In genomic region chr6:144644776-144645175, GRCh38 we compare ENCODE assay signal across 1 cellular context.
A peak's percentile ranks its signal among the peaks of the same experiment; 100 is the strongest.
TF ChIP-seq lines count a peak whose summit lies in the region.

No MANE protein-coding gene starts in this region.

TF ChIP-seq in HepG2, 621 proteins besides CTCF, POLR2A, EP300 and RAD21 (continues in another document):
- TF ChIP-seq PRDM15 (CRISPR knock-in tag; IDR thresholded peaks at IDR 0.05): no peak
- TF ChIP-seq ZNF572 (CRISPR knock-in tag; IDR thresholded peaks at IDR 0.05): no peak
- no peak for TF ChIP-seq NONO (IDR thresholded peaks at IDR 0.05)
- TF ChIP-seq NONO (CRISPR knock-in tag; conservative IDR thresholded peaks at IDR 0.05): no peak
- TF ChIP-seq ZNF232 (CRISPR knock-in tag; IDR thresholded peaks at IDR 0.05; ENCODE audit: borderline replicate concordance): no peak
- no peak for TF ChIP-seq EZH2 (conservative IDR thresholded peaks at IDR 0.05; ENCODE audit: low read depth, low read length)
- TF ChIP-seq ZMAT3 (CRISPR knock-in tag; conservative IDR thresholded peaks at IDR 0.05): no peak
- no peak for TF ChIP-seq GATA4 (IDR thresholded peaks at IDR 0.05; ENCODE audit: borderline replicate concordance, low read depth)
- TF ChIP-seq HMG20A (CRISPR knock-in tag; IDR thresholded peaks at IDR 0.05; ENCODE audit: borderline replicate concordance): peak; percentile 26; the same call in 1 of the 2 replicates
- TF ChIP-seq DNMT1 (CRISPR knock-in tag; IDR thresholded peaks at IDR 0.05): no peak
- no peak for TF ChIP-seq KLF12 (CRISPR knock-in tag; IDR thresholded peaks at IDR 0.05; ENCODE audit: borderline replicate concordance)
- TF ChIP-seq ZKSCAN1 (IDR thresholded peaks at IDR 0.05; ENCODE audit: low read length): no peak
- TF ChIP-seq ZNF501 (CRISPR knock-in tag; IDR thresholded peaks at IDR 0.05): no peak
- no peak for TF ChIP-seq ZFAT (CRISPR knock-in tag; conservative IDR thresholded peaks at IDR 0.05)
- TF ChIP-seq ZC3H13 (CRISPR knock-in tag; IDR thresholded peaks at IDR 0.05): no peak
- no peak for TF ChIP-seq HMGA1 (CRISPR knock-in tag; conservative IDR thresholded peaks at IDR 0.05)
- no peak for TF ChIP-seq ZNF691 (CRISPR knock-in tag; IDR thresholded peaks at IDR 0.05; ENCODE audit: borderline replicate concordance, low read depth)
- no peak for TF ChIP-seq CCDC6 (CRISPR knock-in tag; IDR thresholded peaks at IDR 0.05)
- TF ChIP-seq POGZ (CRISPR knock-in tag; IDR thresholded peaks at IDR 0.05): peak; percentile 38; the same call in 1 of the 2 replicates
- TF ChIP-seq ZNF20 (CRISPR knock-in tag; IDR thresholded peaks at IDR 0.05): no peak
- TF ChIP-seq WIZ (CRISPR knock-in tag; IDR thresholded peaks at IDR 0.05): no peak
- TF ChIP-seq REPIN1 (CRISPR knock-in tag; IDR thresholded peaks at IDR 0.05; ENCODE audit: borderline replicate concordance, low read depth): 0 out of 2 replicates have a peak, but pooled peaks have one; percentile 16
- no peak for TF ChIP-seq PATZ1 (CRISPR knock-in tag; IDR thresholded peaks at IDR 0.05)
- TF ChIP-seq ZNF337 (CRISPR knock-in tag; IDR thresholded peaks at IDR 0.05; ENCODE audit: borderline replicate concordance, low read depth): no peak
- no peak for TF ChIP-seq HBP1 (CRISPR knock-in tag; IDR thresholded peaks at IDR 0.05; ENCODE audit: low read depth)
- no peak for TF ChIP-seq MTF2 (CRISPR knock-in tag; IDR thresholded peaks at IDR 0.05; ENCODE audit: borderline replicate concordance)
- no peak for TF ChIP-seq BORCS8-MEF2B (CRISPR knock-in tag; IDR thresholded peaks at IDR 0.05)
- TF ChIP-seq JUN (CRISPR knock-in tag; IDR thresholded peaks at IDR 0.05): no peak
- no peak for TF ChIP-seq ZNF333 (CRISPR knock-in tag; IDR thresholded peaks at IDR 0.05; ENCODE audit: borderline replicate concordance)
- TF ChIP-seq FOXO1 (CRISPR knock-in tag; IDR thresholded peaks at IDR 0.05): 0 out of 2 replicates have a peak, but pooled peaks have one; percentile 26
- TF ChIP-seq LBX2 (CRISPR knock-in tag; IDR thresholded peaks at IDR 0.05; ENCODE audit: borderline replicate concordance): no peak
- no peak for TF ChIP-seq ARHGAP35 (CRISPR knock-in tag; IDR thresholded peaks at IDR 0.05; ENCODE audit: borderline replicate concordance)
- TF ChIP-seq ZFP82 (CRISPR knock-in tag; IDR thresholded peaks at IDR 0.05; ENCODE audit: borderline replicate concordance): no peak
- no peak for TF ChIP-seq ZFP37 (CRISPR knock-in tag; IDR thresholded peaks at IDR 0.05; ENCODE audit: borderline replicate concordance)
- peak; percentile 32; the same call in 1 of the 2 replicates for TF ChIP-seq ZGPAT (CRISPR knock-in tag; IDR thresholded peaks at IDR 0.05)
- no peak for TF ChIP-seq PAWR (CRISPR knock-in tag; IDR thresholded peaks at IDR 0.05; ENCODE audit: borderline replicate concordance)
- TF ChIP-seq PAF1 (CRISPR knock-in tag; IDR thresholded peaks at IDR 0.05): no peak
- no peak for TF ChIP-seq CREM (IDR thresholded peaks at IDR 0.05)
- no peak for TF ChIP-seq CREM (CRISPR knock-in tag; IDR thresholded peaks at IDR 0.05)
- no peak for TF ChIP-seq ZNF563 (CRISPR knock-in tag; IDR thresholded peaks at IDR 0.05)
- no peak for TF ChIP-seq TFE3 (CRISPR knock-in tag; IDR thresholded peaks at IDR 0.05)
- no peak for TF ChIP-seq SOX13 (IDR thresholded peaks at IDR 0.05)
- TF ChIP-seq SOX13 (CRISPR knock-in tag; conservative IDR thresholded peaks at IDR 0.05 in 1 of 2, IDR thresholded peaks at IDR 0.05 in 1 of 2): peak in 1 of 2 experiments; percentile 83; a peak in 2 of 4 replicates
- TF ChIP-seq ATF7 (IDR thresholded peaks at IDR 0.05): no peak
- TF ChIP-seq ATF7 (CRISPR knock-in tag; IDR thresholded peaks at IDR 0.05): no peak
- TF ChIP-seq TEAD2 (CRISPR knock-in tag; IDR thresholded peaks at IDR 0.05): no peak
- no peak for TF ChIP-seq ZNF776 (CRISPR knock-in tag; IDR thresholded peaks at IDR 0.05)
- no peak for TF ChIP-seq ZNF558 (CRISPR knock-in tag; IDR thresholded peaks at IDR 0.05; ENCODE audit: borderline replicate concordance)
- TF ChIP-seq CEBPZ (IDR thresholded peaks at IDR 0.05; ENCODE audit: low read length): no peak
- 0 out of 4 replicates have a peak, but pooled peaks of 1 of the 2 experiments have one; percentile 23 for TF ChIP-seq REST (IDR thresholded peaks at IDR 0.05; ENCODE audit: borderline replicate concordance in 1 of 2, low read depth in 1 of 2, low read length in 2 of 2)
- no peak for TF ChIP-seq ZNF430 (CRISPR knock-in tag; IDR thresholded peaks at IDR 0.05)
- no peak for TF ChIP-seq ZKSCAN8 (CRISPR knock-in tag; IDR thresholded peaks at IDR 0.05; ENCODE audit: borderline replicate concordance)
